In genomic region chr18:13470555-13471494, GRCh38 we compare ENCODE assay signal across 1 cellular context.
TF ChIP-seq lines count a peak whose summit lies in the region.

No MANE protein-coding gene starts in this region.

TF ChIP-seq in HepG2, 621 proteins besides CTCF, POLR2A, EP300 and RAD21 (continued from another document and continues in another):
- no peak for TF ChIP-seq GPBP1L1 (CRISPR knock-in tag; IDR thresholded peaks at IDR 0.05)
- no peak for TF ChIP-seq YEATS2 (CRISPR knock-in tag; IDR thresholded peaks at IDR 0.05; ENCODE audit: borderline replicate concordance)
- no peak for TF ChIP-seq IRX3 (CRISPR knock-in tag; IDR thresholded peaks at IDR 0.05; ENCODE audit: borderline replicate concordance, low read depth)
- TF ChIP-seq ZSCAN9 (CRISPR knock-in tag; IDR thresholded peaks at IDR 0.05; ENCODE audit: borderline replicate concordance), result 0 out of 2 replicates have a peak, but pooled peaks have one; percentile 20
- no peak for TF ChIP-seq XRCC5 (optimal IDR thresholded peaks at IDR 0.05; ENCODE audit: low read length)
- TF ChIP-seq SIX4 (CRISPR knock-in tag; IDR thresholded peaks at IDR 0.05), result no peak
- TF ChIP-seq LCORL (IDR thresholded peaks at IDR 0.05), result no peak
- TF ChIP-seq LCORL (CRISPR knock-in tag; IDR thresholded peaks at IDR 0.05), result peak; percentile 23; the same call in 1 of the 2 replicates
- TF ChIP-seq ATF7 (IDR thresholded peaks at IDR 0.05), result peak; percentile 97
- TF ChIP-seq ATF7 (CRISPR knock-in tag; IDR thresholded peaks at IDR 0.05), result 0 out of 2 replicates have a peak, but pooled peaks have one; percentile 27
- no peak for TF ChIP-seq ZNF354B (CRISPR knock-in tag; IDR thresholded peaks at IDR 0.05)
- TF ChIP-seq SCMH1 (CRISPR knock-in tag; IDR thresholded peaks at IDR 0.05; ENCODE audit: borderline replicate concordance), result no peak
- no peak for TF ChIP-seq NAIF1 (CRISPR knock-in tag; IDR thresholded peaks at IDR 0.05; ENCODE audit: borderline replicate concordance)
- 0 out of 2 replicates have a peak, but pooled peaks have one; percentile 10 for TF ChIP-seq FOXO1 (CRISPR knock-in tag; IDR thresholded peaks at IDR 0.05)
- TF ChIP-seq SAP130 (CRISPR knock-in tag; IDR thresholded peaks at IDR 0.05; ENCODE audit: low read depth), result peak; percentile 28; the same call in 1 of the 2 replicates
- TF ChIP-seq ZNF883 (CRISPR knock-in tag; IDR thresholded peaks at IDR 0.05; ENCODE audit: not compliant biosample characterization), result no peak
- TF ChIP-seq SOX13 (IDR thresholded peaks at IDR 0.05), result no peak
- TF ChIP-seq SOX13 (CRISPR knock-in tag; conservative IDR thresholded peaks at IDR 0.05 in 1 of 2, IDR thresholded peaks at IDR 0.05 in 1 of 2), result 0 out of 4 replicates have a peak, but pooled peaks of 1 of the 2 experiments have one; percentile 11
- no peak for TF ChIP-seq REPIN1 (CRISPR knock-in tag; IDR thresholded peaks at IDR 0.05; ENCODE audit: borderline replicate concordance, low read depth)
- no peak for TF ChIP-seq HIVEP1 (CRISPR knock-in tag; IDR thresholded peaks at IDR 0.05)
- TF ChIP-seq SATB2 (CRISPR knock-in tag; IDR thresholded peaks at IDR 0.05), result no peak
- no peak for TF ChIP-seq NRL (CRISPR knock-in tag; IDR thresholded peaks at IDR 0.05; ENCODE audit: borderline replicate concordance)
- no peak for TF ChIP-seq ZFP36L2 (CRISPR knock-in tag; IDR thresholded peaks at IDR 0.05)
- no peak for TF ChIP-seq ZBTB42 (CRISPR knock-in tag; IDR thresholded peaks at IDR 0.05)
- no peak for TF ChIP-seq THRA (CRISPR knock-in tag; IDR thresholded peaks at IDR 0.05; ENCODE audit: borderline replicate concordance)
- TF ChIP-seq ZHX1 (CRISPR knock-in tag; IDR thresholded peaks at IDR 0.05; ENCODE audit: low read depth), result 0 out of 2 replicates have a peak, but pooled peaks have one; percentile 37
- TF ChIP-seq MTA1 (CRISPR knock-in tag; IDR thresholded peaks at IDR 0.05; ENCODE audit: borderline replicate concordance), result no peak
- no peak for TF ChIP-seq KDM4B (CRISPR knock-in tag; IDR thresholded peaks at IDR 0.05)
- peak; percentile 72; the same call in 1 of the 2 replicates for TF ChIP-seq ZNF292 (CRISPR knock-in tag; IDR thresholded peaks at IDR 0.05; ENCODE audit: borderline replicate concordance, low read depth)
- no peak for TF ChIP-seq ZNF709 (CRISPR knock-in tag; IDR thresholded peaks at IDR 0.05)
- no peak for TF ChIP-seq KMT2B (CRISPR knock-in tag; IDR thresholded peaks at IDR 0.05)
- no peak for TF ChIP-seq ZBED4 (CRISPR knock-in tag; IDR thresholded peaks at IDR 0.05; ENCODE audit: borderline replicate concordance)
- TF ChIP-seq TCF12 (IDR thresholded peaks at IDR 0.05), result no peak
- TF ChIP-seq TCF12 (CRISPR knock-in tag; IDR thresholded peaks at IDR 0.05), result no peak
- no peak for TF ChIP-seq GTF2F1 (IDR thresholded peaks at IDR 0.05; ENCODE audit: low read length)
- no peak for TF ChIP-seq ERF (CRISPR knock-in tag; IDR thresholded peaks at IDR 0.05)
- no peak for TF ChIP-seq ISX (CRISPR knock-in tag; conservative IDR thresholded peaks at IDR 0.05)
- TF ChIP-seq ZNF710 (CRISPR knock-in tag; IDR thresholded peaks at IDR 0.05; ENCODE audit: borderline replicate concordance), result no peak
- no peak for TF ChIP-seq PRDM10 (CRISPR knock-in tag; IDR thresholded peaks at IDR 0.05; ENCODE audit: low read depth)
- peak; percentile 79; the same call in 1 of the 2 replicates for TF ChIP-seq ZNF3 (CRISPR knock-in tag; IDR thresholded peaks at IDR 0.05)
- TF ChIP-seq NFIC (IDR thresholded peaks at IDR 0.05; ENCODE audit: low read length), result no peak
- TF ChIP-seq ZBTB38 (CRISPR knock-in tag; IDR thresholded peaks at IDR 0.05), result peak; percentile 63
- no peak for TF ChIP-seq ZNF713 (CRISPR knock-in tag; IDR thresholded peaks at IDR 0.05)
- no peak; the same call in 1 of the 2 replicates for TF ChIP-seq ATF1 (CRISPR knock-in tag; IDR thresholded peaks at IDR 0.05)
- TF ChIP-seq MXD1 (CRISPR knock-in tag; IDR thresholded peaks at IDR 0.05), result no peak
- no peak for TF ChIP-seq IKZF4 (CRISPR knock-in tag; IDR thresholded peaks at IDR 0.05; ENCODE audit: borderline replicate concordance, low read depth, not compliant biosample characterization)
- TF ChIP-seq PAX8 (CRISPR knock-in tag; IDR thresholded peaks at IDR 0.05; ENCODE audit: borderline replicate concordance), result no peak
- TF ChIP-seq REL (CRISPR knock-in tag; conservative IDR thresholded peaks at IDR 0.05), result no peak
- TF ChIP-seq MAX (IDR thresholded peaks at IDR 0.05), result peak; percentile 26; the same call in 1 of the 2 replicates
- no peak for TF ChIP-seq ZFP62 (CRISPR knock-in tag; IDR thresholded peaks at IDR 0.05)
- TF ChIP-seq SMARCE1 (IDR thresholded peaks at IDR 0.05; ENCODE audit: borderline replicate concordance), result no peak
- TF ChIP-seq REXO4 (CRISPR knock-in tag; IDR thresholded peaks at IDR 0.05; ENCODE audit: borderline replicate concordance), result no peak
- no peak for TF ChIP-seq CERS6 (CRISPR knock-in tag; IDR thresholded peaks at IDR 0.05)
- no peak for TF ChIP-seq SP2 (CRISPR knock-in tag; IDR thresholded peaks at IDR 0.05)
